ENCODE assay signal across 2 cellular contexts in genomic region chr15:40582726-40583246, GRCh38.
A peak's percentile ranks its signal among the peaks of the same experiment; 100 is the strongest.
TF ChIP-seq lines count a peak whose summit lies in the region.

No MANE protein-coding gene starts in this region.

TF ChIP-seq in IMR-90, 13 proteins besides CTCF, POLR2A, EP300 and RAD21:
- no peak for TF ChIP-seq SMC3 (IDR thresholded peaks at IDR 0.05; ENCODE audit: low read depth, low read length)
- no peak for TF ChIP-seq MAZ (IDR thresholded peaks at IDR 0.05; ENCODE audit: borderline replicate concordance, low read depth, low read length)
- TF ChIP-seq, protein P1, sequence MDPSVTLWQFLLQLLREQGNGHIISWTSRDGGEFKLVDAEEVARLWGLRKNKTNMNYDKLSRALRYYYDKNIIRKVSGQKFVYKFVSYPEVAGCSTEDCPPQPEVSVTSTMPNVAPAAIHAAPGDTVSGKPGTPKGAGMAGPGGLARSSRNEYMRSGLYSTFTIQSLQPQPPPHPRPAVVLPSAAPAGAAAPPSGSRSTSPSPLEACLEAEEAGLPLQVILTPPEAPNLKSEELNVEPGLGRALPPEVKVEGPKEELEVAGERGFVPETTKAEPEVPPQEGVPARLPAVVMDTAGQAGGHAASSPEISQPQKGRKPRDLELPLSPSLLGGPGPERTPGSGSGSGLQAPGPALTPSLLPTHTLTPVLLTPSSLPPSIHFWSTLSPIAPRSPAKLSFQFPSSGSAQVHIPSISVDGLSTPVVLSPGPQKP (IDR thresholded peaks at IDR 0.05; ENCODE audit: borderline replicate concordance, low read depth, low read length): no peak
- TF ChIP-seq CEBPB (IDR thresholded peaks at IDR 0.05; ENCODE audit: low read depth, low read length): no peak
- TF ChIP-seq CHD1 (IDR thresholded peaks at IDR 0.05; ENCODE audit: low read depth, low read length): no peak
- TF ChIP-seq MAFK (IDR thresholded peaks at IDR 0.05; ENCODE audit: low read depth, low read length): no peak
- no peak for TF ChIP-seq RFX5 (IDR thresholded peaks at IDR 0.05; ENCODE audit: low read depth, low read length)
- TF ChIP-seq, protein P2, sequence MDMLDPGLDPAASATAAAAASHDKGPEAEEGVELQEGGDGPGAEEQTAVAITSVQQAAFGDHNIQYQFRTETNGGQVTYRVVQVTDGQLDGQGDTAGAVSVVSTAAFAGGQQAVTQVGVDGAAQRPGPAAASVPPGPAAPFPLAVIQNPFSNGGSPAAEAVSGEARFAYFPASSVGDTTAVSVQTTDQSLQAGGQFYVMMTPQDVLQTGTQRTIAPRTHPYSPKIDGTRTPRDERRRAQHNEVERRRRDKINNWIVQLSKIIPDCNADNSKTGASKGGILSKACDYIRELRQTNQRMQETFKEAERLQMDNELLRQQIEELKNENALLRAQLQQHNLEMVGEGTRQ (IDR thresholded peaks at IDR 0.05; ENCODE audit: low read depth, low read length): no peak
- no peak for TF ChIP-seq MXI1 (IDR thresholded peaks at IDR 0.05; ENCODE audit: borderline replicate concordance, low read depth, low read length)
- TF ChIP-seq BHLHE40 (IDR thresholded peaks at IDR 0.05; ENCODE audit: low read depth, low read length): no peak

TF ChIP-seq in WTC11, 78 proteins besides CTCF, POLR2A, EP300 and RAD21:
- no peak for TF ChIP-seq GRHL2 (CRISPR knock-in tag; IDR thresholded peaks at IDR 0.05; ENCODE audit: insufficient replicate concordance, severe bottlenecking)
- peak; percentile 65 for TF ChIP-seq NFYB (CRISPR knock-in tag; conservative IDR thresholded peaks at IDR 0.05; ENCODE audit: low read depth)
- TF ChIP-seq, protein P3, sequence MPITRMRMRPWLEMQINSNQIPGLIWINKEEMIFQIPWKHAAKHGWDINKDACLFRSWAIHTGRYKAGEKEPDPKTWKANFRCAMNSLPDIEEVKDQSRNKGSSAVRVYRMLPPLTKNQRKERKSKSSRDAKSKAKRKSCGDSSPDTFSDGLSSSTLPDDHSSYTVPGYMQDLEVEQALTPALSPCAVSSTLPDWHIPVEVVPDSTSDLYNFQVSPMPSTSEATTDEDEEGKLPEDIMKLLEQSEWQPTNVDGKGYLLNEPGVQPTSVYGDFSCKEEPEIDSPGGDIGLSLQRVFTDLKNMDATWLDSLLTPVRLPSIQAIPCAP (CRISPR knock-in tag; IDR thresholded peaks at IDR 0.05): no peak
- no peak for TF ChIP-seq ATF6 (CRISPR knock-in tag; IDR thresholded peaks at IDR 0.05)
